ENCODE assay signal across 13 cellular contexts in the genomic region with DNA sequence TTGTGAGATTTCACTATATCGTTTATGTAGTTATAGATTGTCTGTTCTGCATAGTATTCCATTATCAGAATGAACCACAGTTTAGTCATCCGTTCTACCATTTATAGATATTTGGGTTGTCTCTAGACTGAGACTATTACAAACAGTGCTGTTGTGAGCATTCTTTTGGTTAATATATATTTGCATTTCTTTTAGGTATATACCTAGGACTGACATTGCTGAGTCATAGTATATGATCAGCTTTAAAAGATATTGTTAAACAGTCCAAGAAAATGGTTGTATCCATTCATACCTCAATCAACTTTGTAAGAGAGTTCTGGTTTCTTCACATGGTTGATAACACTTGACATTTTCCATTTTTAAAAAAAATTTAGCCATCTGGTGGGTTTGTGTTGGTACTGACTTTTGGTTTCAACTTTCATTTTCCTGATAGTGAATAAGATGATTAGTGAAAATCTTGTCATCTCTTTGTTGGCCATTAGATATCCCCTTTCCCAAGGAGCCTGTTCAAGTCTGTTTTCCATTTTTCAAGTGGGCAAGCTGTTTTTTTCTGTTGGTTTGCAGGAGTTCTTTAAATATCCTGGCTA. TPM values are rescaled to one million over a fixed set of nuclear protein-coding genes. Genes with fewer than 3 reads are reported as not detected.
DNase-seq lines count a peak whose midpoint lies in the region; ATAC-seq, FAIRE-seq and TF ChIP-seq lines count a peak whose summit lies in the region.
"Had no signal": no experiment of that assay in that cellular context is flagged by ENCODE, and none has a peak within 500 bp of the region (broad histone marks: within the 10 kb centered on the region; RNA-seq: fewer than 3 reads in every experiment).

No MANE protein-coding gene starts in this region.

- CTCF ChIA-PET in activated CD8-positive, alpha-beta T cell treated with anti-CD3 and anti-CD28 coated beads, Interleukin-2, amount 10 ng/mL, durations not matched to agents 7 days and 5 days (lab: Charles Lee): interaction anchor here (0.9 to 1.6 kb wide), 2 partner anchors 13 to 21 kb away, joined by 3 to 4 read pairs; no protein-coding TSS in a partner anchor

- no peak for TF ChIP-seq POLR2A in GM12891 (IDR thresholded peaks at IDR 0.05; ENCODE audit: low read depth, low read length)

- ATAC-seq in GM18870 (IDR thresholded peaks at IDR 0.05; ENCODE audit: unreplicated experiment) (peak; percentile 39), HG03432 (IDR thresholded peaks at IDR 0.05; ENCODE audit: unreplicated experiment) (peak; percentile 21), HG03457 (IDR thresholded peaks at IDR 0.05; ENCODE audit: unreplicated experiment) (no peak)
- no peak for ATAC-seq in activated CD8-positive, alpha-beta T cell treated with anti-CD3 and anti-CD28 coated beads, Interleukin-2, amount 10 ng/mL, durations not matched to agents 7 days and 5 days
- ATAC-seq: CD8-positive, alpha-beta T cell had no signal

- peaks cover 23% of the 10 kb centered on the region for H3K36me3 Mint-ChIP-seq in activated CD8-positive, alpha-beta T cell treated with anti-CD3 and anti-CD28 coated beads, Interleukin-2, amount 10 ng/mL, durations not matched to agents 7 days and 5 days (ENCODE audit: low read depth)
- H3K36me3 Mint-ChIP-seq: CD8-positive, alpha-beta T cell; immature natural killer cell had no signal

- no peaks in the 10 kb centered on the region for H3K27me3 Mint-ChIP-seq in activated CD8-positive, alpha-beta T cell treated with anti-CD3 and anti-CD28 coated beads, Interleukin-2, amount 10 ng/mL, durations not matched to agents 7 days and 5 days (ENCODE audit: low read depth)

- FAIRE-seq in GM12891 (lab: Jason Lieb, UNC): peak; percentile 62

- H3K4me3 Mint-ChIP-seq in activated CD8-positive, alpha-beta T cell treated with anti-CD3 and anti-CD28 coated beads, Interleukin-2, amount 10 ng/mL, durations not matched to agents 7 days and 5 days: no peak overlapping the region
- H3K4me3 Mint-ChIP-seq: CD8-positive, alpha-beta T cell had no signal

- H3K9me3 Mint-ChIP-seq in activated CD8-positive, alpha-beta T cell treated with anti-CD3 and anti-CD28 coated beads, Interleukin-2, amount 10 ng/mL, durations not matched to agents 7 days and 5 days (ENCODE audit: insufficient read depth): no peaks in the 10 kb centered on the region
- H3K9me3 Mint-ChIP-seq: CD8-positive, alpha-beta T cell; immature natural killer cell had no signal

- H3K27ac Mint-ChIP-seq in activated CD8-positive, alpha-beta T cell treated with anti-CD3 and anti-CD28 coated beads, Interleukin-2, amount 10 ng/mL, durations not matched to agents 7 days and 5 days: peak overlapping the region; percentile 65
- H3K27ac Mint-ChIP-seq: CD8-positive, alpha-beta T cell had no signal

- DNase-seq in GM12891 (ENCODE audit: insufficient read length, low spot score) (no peak), NCI-H345 treated with DMSO at 0.1 percent for 48 hours (lab: John Stamatoyannopoulos, UW; ENCODE audit: unreplicated experiment) (no peak), SHP77 (lab: John Stamatoyannopoulos, UW) (no peak)
- no peak for DNase-seq in activated CD8-positive, alpha-beta T cell treated with anti-CD3 and anti-CD28 coated beads, Interleukin-2, amount 10 ng/mL, durations not matched to agents 7 days and 5 days
- no peak for DNase-seq in stimulated activated naive CD4-positive, alpha-beta T cell (lab: John Stamatoyannopoulos, UW)
- DNase-seq: CD8-positive, alpha-beta T cell; immature natural killer cell; NCI-H1092; stimulated activated CD4-positive, alpha-beta T cell treated with anti-CD3 and anti-CD28 coated beads, Interleukin-4, amount 100 ng/mL, for 4 hours had no signal

- peaks cover 94% of the 10 kb centered on the region for H3K4me1 Mint-ChIP-seq in activated CD8-positive, alpha-beta T cell treated with anti-CD3 and anti-CD28 coated beads, Interleukin-2, amount 10 ng/mL, durations not matched to agents 7 days and 5 days (ENCODE audit: low read depth)

- POLR2A ChIA-PET in activated CD8-positive, alpha-beta T cell treated with anti-CD3 and anti-CD28 coated beads, Interleukin-2, amount 10 ng/mL, durations not matched to agents 7 days and 5 days (lab: Charles Lee): no interaction called here

TF ChIP-seq in GM12891, 5 proteins besides CTCF, POLR2A, EP300 and RAD21:
- no peak for TF ChIP-seq POU2F2 (IDR thresholded peaks at IDR 0.05; ENCODE audit: low read depth, low read length)
- no peak for TF ChIP-seq PAX5 (IDR thresholded peaks at IDR 0.05; ENCODE audit: insufficient read depth, low read length, severe bottlenecking)
- no peak for TF ChIP-seq TAF1 (IDR thresholded peaks at IDR 0.05; ENCODE audit: low read depth, low read length)
- TF ChIP-seq SPI1 (IDR thresholded peaks at IDR 0.05; ENCODE audit: low read depth, low read length): no peak
- TF ChIP-seq POLR2AphosphoS5 (IDR thresholded peaks at IDR 0.05; ENCODE audit: low read depth, low read length): no peak

RNA-seq across cellular contexts. Expression of a gene that starts 22.9 kb away (rescaled TPM):
- 8.8 TPM for polyA plus RNA-seq in GM12891 (2012; ENCODE audit: low read depth, missing spikeins)
- total RNA-seq in activated CD8-positive, alpha-beta T cell treated with anti-CD3 and anti-CD28 coated beads, Interleukin-2, amount 10 ng/mL, durations not matched to agents 7 days and 5 days: 10 to 100 TPM; 77.7 to 80.6 TPM

RNA-seq across cellular contexts. Expression of a gene that starts 53.8 kb away (rescaled TPM):
- polyA plus RNA-seq in GM12891 (2012; ENCODE audit: low read depth, missing spikeins): not detected
- under 1 TPM; 0.10 to 0.11 TPM for total RNA-seq in activated CD8-positive, alpha-beta T cell treated with anti-CD3 and anti-CD28 coated beads, Interleukin-2, amount 10 ng/mL, durations not matched to agents 7 days and 5 days
- total RNA-seq: CD8-positive, alpha-beta T cell; dermis microvascular lymphatic vessel endothelial cell had no signal

Comparison
In these comparisons a context has a peak if more than half of its experiments do, and no peak if none do; other contexts are left out.
1. ATAC-seq: peak in GM18870 (single experiment) and HG03432 (single experiment); none in activated CD8-positive, alpha-beta T cell treated with anti-CD3 and anti-CD28 coated beads, Interleukin-2, amount 10 ng/mL, durations not matched to agents 7 days and 5 days (single experiment) and HG03457 (single experiment).